8 cellular contexts compared by ENCODE assay signal in genomic region chrX:48697182-48697727, GRCh38. TPM values are rescaled to one million over a fixed set of nuclear protein-coding genes. Genes with fewer than 3 reads are reported as not detected.
DNase-seq lines count a peak whose midpoint lies in the region; ATAC-seq, FAIRE-seq and TF ChIP-seq lines count a peak whose summit lies in the region.

No MANE protein-coding gene starts in this region.

- peaks cover 5% of the 10 kb centered on the region for H3K36me3 ChIP-seq in CD8-positive, alpha-beta T cell (ENCODE audit: insufficient read depth, low read length)
- peaks cover 6% of the 10 kb centered on the region for H3K36me3 ChIP-seq in astrocyte (ENCODE audit: insufficient read depth, low read length)
- H3K36me3 ChIP-seq in mesendoderm (ENCODE audit: control insufficient read depth, insufficient read depth, low read length): no peaks in the 10 kb centered on the region

- peak overlapping the region; percentile 63 for H2AFZ ChIP-seq in astrocyte (ENCODE audit: low read depth, low read length)

- ATAC-seq in CD8-positive, alpha-beta T cell: no peak
- peak; percentile 4 for ATAC-seq in HG02571 (IDR thresholded peaks at IDR 0.05; ENCODE audit: unreplicated experiment)
- no peak for ATAC-seq in GM18873 (IDR thresholded peaks at IDR 0.05; ENCODE audit: low FRiP score, unreplicated experiment)
- ATAC-seq in HG02759 (IDR thresholded peaks at IDR 0.05; ENCODE audit: unreplicated experiment): no peak
- ATAC-seq in HG03342 (IDR thresholded peaks at IDR 0.05; ENCODE audit: unreplicated experiment): no peak

- no peak overlapping the region for H2AK5ac ChIP-seq in mesendoderm (ENCODE audit: low read length)

- peaks cover 29% of the 10 kb centered on the region for H3K4me1 Mint-ChIP-seq in CD8-positive, alpha-beta T cell (ENCODE audit: low read depth)
- H3K4me1 Mint-ChIP-seq in astrocyte (ENCODE audit: low read depth, unreplicated experiment): peaks cover 8% of the 10 kb centered on the region

- POLR2A ChIA-PET in CD8-positive, alpha-beta T cell (lab: Charles Lee): interaction anchor here (1.1 to 3.7 kb wide), 6 partner anchors 13 to 104 kb away, joined by 3 to 24 read pairs (median 3); partner anchors contain the start of genes HDAC6 and WAS

- peak overlapping the region; percentile 78 for H3K56ac ChIP-seq in mesendoderm (ENCODE audit: low read length)

- H2BK15ac ChIP-seq in mesendoderm (replicated peaks; ENCODE audit: low read depth): no peak overlapping the region

- WGBS in mesendoderm (ENCODE audit: extremely low coverage, insufficient coverage, low lambda C conversion rate): no CpG with 5 or more reads among the region's 12 CpGs

- no peak overlapping the region for H3K23ac ChIP-seq in mesendoderm (ENCODE audit: low read length)

- peaks cover 15% of the 10 kb centered on the region for H3K4me1 ChIP-seq in CD8-positive, alpha-beta T cell (ENCODE audit: insufficient read depth, low read length)
- H3K4me1 ChIP-seq in astrocyte (ENCODE audit: insufficient read depth, low read length): peaks cover 7% of the 10 kb centered on the region
- H3K4me1 ChIP-seq in mesendoderm (ENCODE audit: control insufficient read depth, low read depth, low read length): no peaks in the 10 kb centered on the region

- H3K27ac Mint-ChIP-seq in CD8-positive, alpha-beta T cell: peak overlapping the region; percentile 62
- H3K27ac Mint-ChIP-seq in astrocyte (ENCODE audit: unreplicated experiment): peak overlapping the region; percentile 58

- peaks cover 29% of the 10 kb centered on the region for H3K36me3 Mint-ChIP-seq in CD8-positive, alpha-beta T cell
- H3K36me3 Mint-ChIP-seq in astrocyte (ENCODE audit: low read depth, unreplicated experiment): peaks cover 3% of the 10 kb centered on the region

- no peaks in the 10 kb centered on the region for H3K79me1 ChIP-seq in mesendoderm (ENCODE audit: low read length)

- peak overlapping the region; percentile 72 for H3K4me3 ChIP-seq in CD8-positive, alpha-beta T cell (ENCODE audit: low read depth, low read length)
- H3K4me3 ChIP-seq in astrocyte (ENCODE audit: insufficient read depth, low read depth, low read length) (peak overlapping the region; percentile 75), mesendoderm (ENCODE audit: low read length) (peak overlapping the region; percentile 74)

- H3K4me3 Mint-ChIP-seq in CD8-positive, alpha-beta T cell: peak overlapping the region; percentile 68
- peak overlapping the region; percentile 86 for H3K4me3 Mint-ChIP-seq in astrocyte (ENCODE audit: unreplicated experiment)

- no peak for FAIRE-seq in astrocyte (lab: Jason Lieb, UNC)

- H4K8ac ChIP-seq in mesendoderm (ENCODE audit: low read depth, low read length): no peak overlapping the region

- no peak overlapping the region for H2BK120ac ChIP-seq in mesendoderm (ENCODE audit: low read depth, low read length)

- DNase-seq in CD8-positive, alpha-beta T cell: no peak
- DNase-seq in astrocyte (ENCODE audit: low read depth): peak; percentile 4
- no peak for DNase-seq in mesendoderm
- no peak for DNase-seq in GDM1 (lab: John Stamatoyannopoulos, UW)

- H3K27me3 Mint-ChIP-seq in CD8-positive, alpha-beta T cell (ENCODE audit: low read depth): no peaks in the 10 kb centered on the region
- H3K27me3 Mint-ChIP-seq in astrocyte (ENCODE audit: low read depth, unreplicated experiment): no peaks in the 10 kb centered on the region

- H3K4me2 ChIP-seq in astrocyte (ENCODE audit: low read length) (peak overlapping the region; percentile 91), mesendoderm (ENCODE audit: low read length) (peak overlapping the region; percentile 32)

- no peaks in the 10 kb centered on the region for H3K9me3 Mint-ChIP-seq in CD8-positive, alpha-beta T cell
- H3K9me3 Mint-ChIP-seq in astrocyte (ENCODE audit: unreplicated experiment): no peaks in the 10 kb centered on the region

- peak overlapping the region; percentile 95 for H3K18ac ChIP-seq in mesendoderm (ENCODE audit: low read length)

- H4K20me1 ChIP-seq in astrocyte (ENCODE audit: insufficient read depth, low read length): no peaks in the 10 kb centered on the region

- intact Hi-C loops in CD8-positive, alpha-beta T cell (cut with DNase I, micrococcal nuclease): loop anchor here (2.0 to 10.0 kb wide), 4 partner anchors 14 to 222 kb away; partner anchors contain the start of genes FTSJ1 (in 1 of the 2), SLC35A2 (in 1 of the 2), SLC38A5 (in 1 of the 2) and WAS (in 1 of the 2)

- CTCF ChIA-PET in CD8-positive, alpha-beta T cell (lab: Charles Lee): no interaction called here

- no peak overlapping the region for H2BK5ac ChIP-seq in mesendoderm (ENCODE audit: low read length)

- H3K4ac ChIP-seq in mesendoderm (ENCODE audit: low read depth, low read length): peak overlapping the region; percentile 59

- H3K27ac ChIP-seq in CD8-positive, alpha-beta T cell (ENCODE audit: low read depth, low read length): peak overlapping the region; percentile 87
- peak overlapping the region; percentile 61 for H3K27ac ChIP-seq in astrocyte (ENCODE audit: low read depth, low read length)
- no peak overlapping the region for H3K27ac ChIP-seq in mesendoderm (ENCODE audit: low read depth, low read length)

- H3K9ac ChIP-seq in astrocyte (ENCODE audit: low read length) (peak overlapping the region; percentile 91), mesendoderm (ENCODE audit: low read length) (peak overlapping the region; percentile 77)

- H3K9me3 ChIP-seq in CD8-positive, alpha-beta T cell (ENCODE audit: low read length): no peaks in the 10 kb centered on the region
- no peaks in the 10 kb centered on the region for H3K9me3 ChIP-seq in astrocyte (ENCODE audit: insufficient read depth, low read depth, low read length)

- no peaks in the 10 kb centered on the region for H3K27me3 ChIP-seq in CD8-positive, alpha-beta T cell (ENCODE audit: insufficient read depth, low read length)
- no peaks in the 10 kb centered on the region for H3K27me3 ChIP-seq in astrocyte (ENCODE audit: insufficient read depth, low read length)
- H3K27me3 ChIP-seq in mesendoderm (ENCODE audit: insufficient read depth, low read length, poor library complexity): no peaks in the 10 kb centered on the region

- H3K79me2 ChIP-seq in astrocyte (ENCODE audit: insufficient read depth, low read length) (peaks cover 38% of the 10 kb centered on the region), mesendoderm (ENCODE audit: control insufficient read depth, insufficient read depth, low read length) (no peaks in the 10 kb centered on the region)

- H4K5ac ChIP-seq in mesendoderm (ENCODE audit: low read length): no peak overlapping the region

- TF ChIP-seq CTCF in CD8-positive, alpha-beta T cell (IDR thresholded peaks at IDR 0.05): no peak
- no peak for TF ChIP-seq CTCF in astrocyte (IDR thresholded peaks at IDR 0.05; ENCODE audit: insufficient read depth, low read depth, low read length)

RNA-seq across cellular contexts. Expression of gene SUV39H1, which starts 0.7 kb away (rescaled TPM):
- 1 to 10 TPM; 8.2 to 8.6 TPM for total RNA-seq in CD8-positive, alpha-beta T cell
- 3.5 and 4.9 TPM in 2 replicates for total RNA-seq in astrocyte
- 9.0 TPM for polyA plus RNA-seq in mesendoderm (2013, experiment 1 of 2)
- polyA plus RNA-seq in mesendoderm (2013, experiment 2 of 2): 8.4 TPM

RNA-seq across cellular contexts. Expression of gene WAS, which starts 13.7 kb away (rescaled TPM):
- 10 to 100 TPM; 50.6 to 54.9 TPM for total RNA-seq in CD8-positive, alpha-beta T cell
- total RNA-seq in astrocyte: 0.75 and 1.1 TPM in 2 replicates
- 0.14 TPM for polyA plus RNA-seq in mesendoderm (2013, experiment 1 of 2)
- polyA plus RNA-seq in mesendoderm (2013, experiment 2 of 2): 0.28 TPM

Comparison
In these comparisons a context has a peak if more than half of its experiments do, and no peak if none do; other contexts are left out.
1. RNA of gene WAS, which starts 13.7 kb away (total RNA-seq): 50.6 to 54.9 TPM in CD8-positive, alpha-beta T cell; 0.75 to 1.1 TPM in astrocyte; every median in the first group is over 10 times any median in the second.
2. Peak in every context shown above with its lines, with median percentiles within 50 percentile points of each other: H3K4me3 ChIP-seq.